Comparison of ENCODE assay signal across 19 cellular contexts in the genomic region with DNA sequence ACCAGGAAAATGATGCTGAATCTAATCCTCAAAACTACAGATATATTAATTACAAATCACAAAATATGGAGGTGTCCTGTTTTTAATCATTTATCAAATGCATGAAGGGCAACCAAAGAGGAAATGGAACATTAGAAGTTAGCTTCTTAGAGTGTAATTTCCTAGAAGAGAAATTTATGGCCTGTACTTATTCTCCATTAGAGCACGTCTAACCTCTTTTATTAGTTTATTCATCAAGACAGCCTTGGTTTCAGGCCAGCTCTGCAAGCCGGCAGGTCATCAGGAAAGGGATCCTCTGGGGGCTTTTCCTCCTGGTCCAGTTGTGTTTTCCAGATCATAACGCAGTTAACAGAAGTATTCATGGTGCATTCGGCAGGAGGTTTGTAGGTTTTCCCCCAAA.
DNase-seq lines count a peak whose midpoint lies in the region; ATAC-seq, FAIRE-seq and TF ChIP-seq lines count a peak whose summit lies in the region.
"Had no signal": no experiment of that assay in that cellular context is flagged by ENCODE, and none has a peak within 500 bp of the region (broad histone marks: within the 10 kb centered on the region; RNA-seq: fewer than 3 reads in every experiment).

No MANE protein-coding gene starts in this region.

- intact Hi-C loops in PC-3 (cut with micrococcal nuclease), result loop anchor here (1.0 kb wide), 1 partner anchor 40 kb away; no protein-coding TSS in a partner anchor

- BruUV-seq in PC-3 (replicated peaks; lab: Mats Ljungman, UMichigan), result no TSS peak

- no peak for TF ChIP-seq RAD21 in SK-N-SH (IDR thresholded peaks at IDR 0.05; ENCODE audit: low read length)

- H3F3A ChIP-seq in SK-N-SH (replicated peaks; ENCODE audit: insufficient read depth), result no peaks in the 10 kb centered on the region
- H3F3A ChIP-seq in PC-3 (ENCODE audit: low read length, unreplicated experiment), result no peaks in the 10 kb centered on the region

- POLR2A ChIA-PET in SK-N-SH (lab: Yijun Ruan, JAX), result no interaction called here
- POLR2A ChIA-PET in PC-3 (lab: Charles Lee; ENCODE audit: unreplicated experiment), result no interaction called here

- no peaks in the 10 kb centered on the region for H3K79me2 ChIP-seq in SK-N-SH (ENCODE audit: insufficient read depth)
- H3K79me2 ChIP-seq in PC-3 (ENCODE audit: low read length), result no peaks in the 10 kb centered on the region

- ATAC-seq in SK-N-SH treated with all-trans-retinoic acid at 6 μM for 48 hours, result peak; percentile 43
- ATAC-seq in PC-3, result peak; percentile 69
- ATAC-seq: HepG2 had no signal

- H3K36me3 ChIP-seq in SK-N-SH (replicated peaks in 1 of 2; ENCODE audit: control insufficient read depth in 1 of 2, insufficient read depth in 2 of 2, low read length in 1 of 2), result peaks cover 0 to 13% of the 10 kb centered on the region in 2 experiments
- H3K36me3 ChIP-seq in PC-3 (ENCODE audit: low read depth, low read length), result no peaks in the 10 kb centered on the region
- H3K36me3 ChIP-seq in tibial nerve, result no peaks in the 10 kb centered on the region
- H3K36me3 ChIP-seq: HAP-1 had no signal

- H3K9me2 ChIP-seq in SK-N-SH (no peaks in the 10 kb centered on the region), PC-3 (replicated peaks; ENCODE audit: low read length) (no peaks in the 10 kb centered on the region)

- H3K4me3 ChIP-seq in SK-N-SH (ENCODE audit: low read depth in 2 of 2, low read length in 1 of 2) (no peak overlapping the region), PC-3 (ENCODE audit: low read length) (no peak overlapping the region), tibial nerve (no peak overlapping the region)
- H3K4me3 ChIP-seq: GM12878, HAP-1 had no signal

- no peaks in the 10 kb centered on the region for H3K9me3 ChIP-seq in SK-N-SH
- no peaks in the 10 kb centered on the region for H3K9me3 ChIP-seq in PC-3 (ENCODE audit: low read length)
- no peaks in the 10 kb centered on the region for H3K9me3 ChIP-seq in tibial nerve
- H3K9me3 ChIP-seq: HAP-1 had no signal

- TF ChIP-seq EP300 in SK-N-SH (IDR thresholded peaks at IDR 0.05; ENCODE audit: borderline replicate concordance in 1 of 2, low read depth in 1 of 2, low read length in 1 of 2) (no peak), tibial nerve (IDR thresholded peaks at IDR 0.05) (no peak)

- H3K9ac ChIP-seq in SK-N-SH, result no peak overlapping the region
- H3K9ac ChIP-seq in PC-3 (ENCODE audit: low read length), result no peak overlapping the region

- H3K4me1 ChIP-seq in SK-N-SH (ENCODE audit: control insufficient read depth in 1 of 2, insufficient read depth in 2 of 2, low read depth in 1 of 2, low read length in 1 of 2) (peaks cover 0 to 36% of the 10 kb centered on the region in 2 experiments; a peak in 2 of 4 replicates), PC-3 (ENCODE audit: insufficient read depth, low read length) (peaks cover 21% of the 10 kb centered on the region), tibial nerve (no peaks in the 10 kb centered on the region)
- H3K4me1 ChIP-seq: HAP-1 had no signal

- FAIRE-seq in islet of Langerhans (lab: Jason Lieb, UNC), result peak; percentile 64
- FAIRE-seq: D721Med, GM18507, H1, HepG2 had no signal

- H3K4me2 ChIP-seq in SK-N-SH (no peak overlapping the region), PC-3 (ENCODE audit: low read length) (no peak overlapping the region)

- WGBS in SK-N-SH (ENCODE audit: low lambda C conversion rate), result 63% methylated on average over 4 of the region's 4 CpGs
- 48 to 61% methylated on average over 4 of the region's 4 CpGs for WGBS in tibial nerve, 2 donors

- H4K20me1 ChIP-seq in SK-N-SH (ENCODE audit: insufficient read depth) (no peaks in the 10 kb centered on the region), PC-3 (ENCODE audit: low read length) (no peaks in the 10 kb centered on the region)

- CTCF ChIA-PET in SK-N-SH (lab: Yijun Ruan, JAX), result interaction anchor here (0.8 to 1.4 kb wide), 4 partner anchors 8 to 1210 kb away, joined by 3 to 4 read pairs (median 3); no protein-coding TSS in a partner anchor
- CTCF ChIA-PET in PC-3 (lab: Charles Lee), result interaction anchor here (0.5 kb wide), 2 partner anchors 67 to 165 kb away, joined by 4 read pairs; no protein-coding TSS in a partner anchor

- no peak for TF ChIP-seq POLR2A in tibial nerve (IDR thresholded peaks at IDR 0.05)

- H3K27me3 ChIP-seq in SK-N-SH (ENCODE audit: insufficient read depth) (no peaks in the 10 kb centered on the region), PC-3 (ENCODE audit: low read length) (no peaks in the 10 kb centered on the region), tibial nerve (no peaks in the 10 kb centered on the region)

- H3K27ac ChIP-seq in SK-N-SH (ENCODE audit: low read depth in 2 of 2, low read length in 1 of 2) (peak overlapping the region in 1 of 2 experiments; percentile 74; a peak in 2 of 4 replicates), PC-3 (ENCODE audit: low read length) (no peak overlapping the region), tibial nerve (no peak overlapping the region)
- H3K27ac ChIP-seq: C4-2B had no signal

- no peak for TF ChIP-seq CTCF in SK-N-SH (IDR thresholded peaks at IDR 0.05)
- TF ChIP-seq CTCF in PC-3 (conservative IDR thresholded peaks at IDR 0.05; ENCODE audit: low read depth, low read length), result no peak
- TF ChIP-seq CTCF in tibial nerve (IDR thresholded peaks at IDR 0.05), result no peak

- no peak for DNase-seq in SK-N-SH
- peak; percentile 52 for DNase-seq in PC-3
- DNase-seq in renal cortical epithelial cell (ENCODE audit: low read depth), result peak; percentile 23
- DNase-seq in stimulated activated CD4-positive, alpha-beta T cell treated with anti-CD3 and anti-CD28 coated beads, Interleukin-1b, Interleukin-23, amount 100 ng/mL, for 48 hours, result no peak
- no peak for DNase-seq in GDM1 (lab: John Stamatoyannopoulos, UW)
- DNase-seq in tibial nerve (ENCODE audit: low spot score in 2 of 2), result no peak
- DNase-seq: ACHN; CD4-positive, alpha-beta memory T cell; DMS153; HFFc6 had no signal

- H2AFZ ChIP-seq in SK-N-SH (ENCODE audit: low read depth), result no peak overlapping the region
- no peak overlapping the region for H2AFZ ChIP-seq in PC-3 (ENCODE audit: low read length)

TF ChIP-seq in SK-N-SH treated with all-trans-retinoic acid at 6 μM for 48 hours, 23 proteins besides CTCF, POLR2A, EP300 and RAD21:
- TF ChIP-seq GLIS3 (CRISPR knock-in tag; IDR thresholded peaks at IDR 0.05) (no peak), ISL1 (CRISPR knock-in tag; IDR thresholded peaks at IDR 0.05) (peak; percentile 54; the same call in 1 of the 2 replicates), PPARA (CRISPR knock-in tag; IDR thresholded peaks at IDR 0.05; ENCODE audit: borderline replicate concordance) (no peak), RARB (CRISPR knock-in tag; IDR thresholded peaks at IDR 0.05) (0 out of 2 replicates have a peak, but pooled peaks have one; percentile 20), ZC3H10 (CRISPR knock-in tag; IDR thresholded peaks at IDR 0.05) (peak; percentile 86), BACH2 (CRISPR knock-in tag; IDR thresholded peaks at IDR 0.05; ENCODE audit: borderline replicate concordance) (no peak), TOX (CRISPR knock-in tag; IDR thresholded peaks at IDR 0.05; ENCODE audit: borderline replicate concordance) (no peak), ZNF8 (CRISPR knock-in tag; IDR thresholded peaks at IDR 0.05) (no peak)

TF ChIP-seq in SK-N-SH, 30 proteins besides CTCF, POLR2A, EP300 and RAD21:
- TF ChIP-seq GABPA (IDR thresholded peaks at IDR 0.05; ENCODE audit: low read depth), result no peak
- no peak for TF ChIP-seq FOXJ3 (CRISPR knock-in tag; IDR thresholded peaks at IDR 0.05)
- no peak for TF ChIP-seq TCF12 (IDR thresholded peaks at IDR 0.05)
- TF ChIP-seq, protein P1, sequence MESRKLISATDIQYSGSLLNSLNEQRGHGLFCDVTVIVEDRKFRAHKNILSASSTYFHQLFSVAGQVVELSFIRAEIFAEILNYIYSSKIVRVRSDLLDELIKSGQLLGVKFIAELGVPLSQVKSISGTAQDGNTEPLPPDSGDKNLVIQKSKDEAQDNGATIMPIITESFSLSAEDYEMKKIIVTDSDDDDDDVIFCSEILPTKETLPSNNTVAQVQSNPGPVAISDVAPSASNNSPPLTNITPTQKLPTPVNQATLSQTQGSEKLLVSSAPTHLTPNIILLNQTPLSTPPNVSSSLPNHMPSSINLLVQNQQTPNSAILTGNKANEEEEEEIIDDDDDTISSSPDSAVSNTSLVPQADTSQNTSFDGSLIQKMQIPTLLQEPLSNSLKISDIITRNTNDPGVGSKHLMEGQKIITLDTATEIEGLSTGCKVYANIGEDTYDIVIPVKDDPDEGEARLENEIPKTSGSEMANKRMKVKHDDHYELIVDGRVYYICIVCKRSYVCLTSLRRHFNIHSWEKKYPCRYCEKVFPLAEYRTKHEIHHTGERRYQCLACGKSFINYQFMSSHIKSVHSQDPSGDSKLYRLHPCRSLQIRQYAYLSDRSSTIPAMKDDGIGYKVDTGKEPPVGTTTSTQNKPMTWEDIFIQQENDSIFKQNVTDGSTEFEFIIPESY (IDR thresholded peaks at IDR 0.05; ENCODE audit: borderline replicate concordance, low read depth), result no peak
- TF ChIP-seq RXRA (IDR thresholded peaks at IDR 0.05; ENCODE audit: borderline replicate concordance, low read depth), result no peak
- TF ChIP-seq YY1 (IDR thresholded peaks at IDR 0.05; ENCODE audit: low read depth), result no peak
- TF ChIP-seq MEF2A (IDR thresholded peaks at IDR 0.05; ENCODE audit: borderline replicate concordance, low read depth), result no peak
- no peak for TF ChIP-seq CHD2 (IDR thresholded peaks at IDR 0.05; ENCODE audit: low read length, partially characterized antibody)
- no peak for TF ChIP-seq JUND (IDR thresholded peaks at IDR 0.05)
- no peak for TF ChIP-seq TAF1 (IDR thresholded peaks at IDR 0.05; ENCODE audit: borderline replicate concordance, low read depth, low read length)
- no peak for TF ChIP-seq FOSL2 (IDR thresholded peaks at IDR 0.05; ENCODE audit: borderline replicate concordance, low read depth)
- no peak for TF ChIP-seq GATA2 (CRISPR knock-in tag; IDR thresholded peaks at IDR 0.05)
- TF ChIP-seq SIN3A (IDR thresholded peaks at IDR 0.05; ENCODE audit: borderline replicate concordance, low read depth, low read length), result no peak
- TF ChIP-seq USF2 (IDR thresholded peaks at IDR 0.05; ENCODE audit: borderline replicate concordance, low read depth, low read length), result no peak
- TF ChIP-seq RCOR1 (IDR thresholded peaks at IDR 0.05; ENCODE audit: low read length), result no peak
TF ChIP-seq in SK-N-SH: peak in this region for 0.

Comparison
In these comparisons a context has a peak if more than half of its experiments do, and no peak if none do; other contexts are left out.
1. DNase-seq: peak in PC-3 (single experiment) and renal cortical epithelial cell (single experiment); none in SK-N-SH (single experiment), stimulated activated CD4-positive, alpha-beta T cell treated with anti-CD3 and anti-CD28 coated beads, Interleukin-1b, Interleukin-23, amount 100 ng/mL, for 48 hours (single experiment), GDM1 (single experiment) and tibial nerve (0 of 2).